28 cellular contexts compared by ENCODE assay signal in the genomic region with DNA sequence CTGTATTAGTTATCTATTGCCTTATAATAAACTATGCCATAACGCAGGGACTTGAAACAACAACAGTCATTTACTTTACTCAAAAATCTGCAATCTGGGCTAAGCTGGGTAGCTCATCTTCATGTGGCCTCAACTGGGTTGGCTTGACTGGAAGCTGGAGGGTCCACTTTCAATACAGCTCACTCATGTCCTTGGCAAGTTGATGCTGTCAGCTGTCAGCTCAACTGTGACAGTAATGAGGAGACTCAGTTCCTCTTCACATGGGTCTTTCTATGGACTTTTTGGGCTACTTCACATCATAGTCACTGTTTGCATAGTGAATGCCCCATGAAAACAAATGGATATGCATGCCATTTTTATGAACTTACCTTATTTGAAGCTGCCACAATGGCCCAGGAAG.
"Had no signal": no experiment of that assay in that cellular context is flagged by ENCODE, and none has a peak within 500 bp of the region (broad histone marks: within the 10 kb centered on the region; RNA-seq: fewer than 3 reads in every experiment).

No MANE protein-coding gene starts in this region.

- H3K36me3 ChIP-seq: adrenal gland, cardiac muscle cell had no signal

- H3K4me1 ChIP-seq: body of pancreas had no signal

- H3K4me3 ChIP-seq: adrenal gland, body of pancreas, cardiac muscle cell, coronary artery, dorsolateral prefrontal cortex had no signal

- FAIRE-seq: frontal cortex had no signal

- H3K9me3 ChIP-seq: adrenal gland, body of pancreas had no signal

- H3K27ac ChIP-seq: adrenal gland, body of pancreas, cardiac muscle cell, coronary artery, dorsolateral prefrontal cortex had no signal

- DNase-seq: activated CD4-positive, alpha-beta memory T cell treated with anti-CD3 and anti-CD28 coated beads for 36 hours; activated CD4-positive, alpha-beta T cell treated with anti-CD3 and anti-CD28 coated beads for 36 hours; activated CD4-positive, alpha-beta T cell treated with anti-CD3 and anti-CD28 coated beads, Interleukin-2, amount 10 ng/mL, durations not matched to agents 24 days and 14 days; activated CD4-positive, CD25-positive, alpha-beta regulatory T cell; activated CD4-positive, CD25-positive, alpha-beta regulatory T cell treated with anti-CD3 and anti-CD28 coated beads, Interleukin-2, amount 50 U/mL, for 72 hours; activated CD8-positive, alpha-beta memory T cell treated with anti-CD3 and anti-CD28 coated beads, Interleukin-2, amount 10 ng/mL, durations not matched to agents 7 days and 5 days; activated CD8-positive, alpha-beta memory T cell treated with anti-CD3 and anti-CD28 coated beads, Interleukin-2, amount 50 U/mL, for 4 hours; activated CD8-positive, alpha-beta T cell treated with anti-CD3 and anti-CD28 coated beads, Interleukin-2, amount 10 ng/mL, durations not matched to agents 7 days and 5 days; activated effector memory CD4-positive, alpha-beta T cell treated with anti-CD3 and anti-CD28 coated beads, Interleukin-2, amount 50 U/mL, for 16 hours; activated naive CD4-positive, alpha-beta T cell treated with anti-CD3 and anti-CD28 coated beads for 36 hours; activated naive CD8-positive, alpha-beta T cell treated with anti-CD3 and anti-CD28 coated beads for 36 hours; activated naive CD8-positive, alpha-beta T cell treated with anti-CD3 and anti-CD28 coated beads, Interleukin-2, amount 50 U/mL, for 24 hours; activated T-cell treated with anti-CD3 and anti-CD28 coated beads, Interleukin-2, amount 50 U/mL, for 1 hour; activated T-cell treated with anti-CD3 and anti-CD28 coated beads, Interleukin-2, amount 50 U/mL, for 48 hours; adrenal gland; amygdala; aorta; body of pancreas; central memory CD4-positive, alpha-beta T cell; dorsolateral prefrontal cortex; effector memory CD4-positive, alpha-beta T cell; endodermal cell; foreskin fibroblast; T-helper 2 cell had no signal

- ATAC-seq: activated CD4-positive, alpha-beta T cell treated with anti-CD3 and anti-CD28 coated beads for 36 hours; activated CD8-positive, alpha-beta memory T cell treated with anti-CD3 and anti-CD28 coated beads, Interleukin-2, amount 10 ng/mL, durations not matched to agents 7 days and 5 days; activated CD8-positive, alpha-beta T cell treated with anti-CD3 and anti-CD28 coated beads, Interleukin-2, amount 10 ng/mL, durations not matched to agents 7 days and 5 days; activated naive CD8-positive, alpha-beta T cell treated with anti-CD3 and anti-CD28 coated beads, Interleukin-2, amount 50 U/mL, for 24 hours; body of pancreas; esophagus mucosa had no signal

- H3K27me3 ChIP-seq: adrenal gland, body of pancreas, cardiac muscle cell, dorsolateral prefrontal cortex had no signal
